In genomic region chr6:135935951-135936601, GRCh38 we compare ENCODE assay signal across 11 cellular contexts.
DNase-seq lines count a peak whose midpoint lies in the region; ATAC-seq and TF ChIP-seq lines count a peak whose summit lies in the region.
"Had no signal": no experiment of that assay in that cellular context is flagged by ENCODE, and none has a peak within 500 bp of the region (broad histone marks: within the 10 kb centered on the region; RNA-seq: fewer than 3 reads in every experiment).

No MANE protein-coding gene starts in this region.

- CTCF ChIA-PET in RWPE1 (lab: Yijun Ruan, JAX), result interaction anchor here (0.7 kb wide), 1 partner anchor 18 kb away, joined by 4 read pairs; no protein-coding TSS in a partner anchor
- CTCF ChIA-PET in activated CD4-positive, alpha-beta memory T cell treated with anti-CD3 and anti-CD28 coated beads, Interleukin-2, amount 10 ng/mL, durations not matched to agents 7 days and 5 days (lab: Charles Lee), result interaction anchor here (1.2 kb wide), 1 partner anchor 26 kb away, joined by 5 read pairs; no protein-coding TSS in a partner anchor

- POLR2A ChIA-PET in RWPE1 (lab: Yijun Ruan, JAX; ENCODE audit: low non-redundant PET), result no interaction called here
- POLR2A ChIA-PET in activated CD4-positive, alpha-beta memory T cell treated with anti-CD3 and anti-CD28 coated beads, Interleukin-2, amount 10 ng/mL, durations not matched to agents 7 days and 5 days (lab: Charles Lee), result no interaction called here

- ATAC-seq in left cardiac atrium (peak in 1 of 2 donors; percentile 58), HG02588 (IDR thresholded peaks at IDR 0.05; ENCODE audit: unreplicated experiment) (no peak), HG03196 (IDR thresholded peaks at IDR 0.05; ENCODE audit: unreplicated experiment) (no peak)
- ATAC-seq: activated CD4-positive, CD25-positive, alpha-beta regulatory T cell treated with anti-CD3 and anti-CD28 coated beads, Interleukin-2, amount 50 U/mL, for 24 hours; body of pancreas had no signal

- DNase-seq in DMS79 treated with DMSO at 0.1 percent for 48 hours (lab: John Stamatoyannopoulos, UW) (peak; percentile 33), DMS79 (lab: John Stamatoyannopoulos, UW) (no peak), RWPE1 (ENCODE audit: low spot score) (peak; percentile 13), left cardiac atrium (peak; percentile 33), superior temporal gyrus (ENCODE audit: extremely low spot score) (peak; percentile 64)
- no peak for DNase-seq in activated CD4-positive, alpha-beta memory T cell treated with anti-CD3 and anti-CD28 coated beads, Interleukin-2, amount 10 ng/mL, durations not matched to agents 7 days and 5 days
- DNase-seq: body of pancreas; stimulated activated CD4-positive, alpha-beta T cell treated with anti-CD3 and anti-CD28 coated beads, Interleukin-1b, Interleukin-23, amount 100 ng/mL, for 48 hours had no signal

- no peaks in the 10 kb centered on the region for H3K9me3 Mint-ChIP-seq in activated CD4-positive, alpha-beta memory T cell treated with anti-CD3 and anti-CD28 coated beads, Interleukin-2, amount 10 ng/mL, durations not matched to agents 7 days and 5 days

- no peaks in the 10 kb centered on the region for H3K4me1 Mint-ChIP-seq in activated CD4-positive, alpha-beta memory T cell treated with anti-CD3 and anti-CD28 coated beads, Interleukin-2, amount 10 ng/mL, durations not matched to agents 7 days and 5 days

- H3K27me3 Mint-ChIP-seq in activated CD4-positive, alpha-beta memory T cell treated with anti-CD3 and anti-CD28 coated beads, Interleukin-2, amount 10 ng/mL, durations not matched to agents 7 days and 5 days, result no peaks in the 10 kb centered on the region

- peak overlapping the region; percentile 70 for H3K27ac ChIP-seq in RWPE1
- H3K27ac ChIP-seq: body of pancreas had no signal

- intact Hi-C loops in left cardiac atrium (cut with DNase I), result loop anchor here in 1 of 2 donors (10.0 kb wide), 1 partner anchor 391 kb away; no protein-coding TSS in a partner anchor

- H3K4me3 Mint-ChIP-seq in activated CD4-positive, alpha-beta memory T cell treated with anti-CD3 and anti-CD28 coated beads, Interleukin-2, amount 10 ng/mL, durations not matched to agents 7 days and 5 days, result no peak overlapping the region

- no peak overlapping the region for H3K27ac Mint-ChIP-seq in activated CD4-positive, alpha-beta memory T cell treated with anti-CD3 and anti-CD28 coated beads, Interleukin-2, amount 10 ng/mL, durations not matched to agents 7 days and 5 days

- TF ChIP-seq CTCF in RWPE1 (conservative IDR thresholded peaks at IDR 0.05; ENCODE audit: low read depth), result no peak

- no peaks in the 10 kb centered on the region for H3K36me3 Mint-ChIP-seq in activated CD4-positive, alpha-beta memory T cell treated with anti-CD3 and anti-CD28 coated beads, Interleukin-2, amount 10 ng/mL, durations not matched to agents 7 days and 5 days (ENCODE audit: low read depth)

Comparison
In these comparisons a context has a peak if more than half of its experiments do, and no peak if none do; other contexts are left out.
1. DNase-seq: peak in DMS79 treated with DMSO at 0.1 percent for 48 hours (single experiment), RWPE1 (single experiment), left cardiac atrium (single experiment) and superior temporal gyrus (single experiment); none in DMS79 (single experiment) and activated CD4-positive, alpha-beta memory T cell treated with anti-CD3 and anti-CD28 coated beads, Interleukin-2, amount 10 ng/mL, durations not matched to agents 7 days and 5 days (single experiment).